Comparison of ENCODE assay signal across 23 cellular contexts in genomic region chr6:9039258-9039657, GRCh38.
A peak's percentile ranks its signal among the peaks of the same experiment; 100 is the strongest.
DNase-seq lines count a peak whose midpoint lies in the region; ATAC-seq and TF ChIP-seq lines count a peak whose summit lies in the region.
"Had no signal": no experiment of that assay in that cellular context is flagged by ENCODE, and none has a peak within 500 bp of the region (broad histone marks: within the 10 kb centered on the region; RNA-seq: fewer than 3 reads in every experiment).

No MANE protein-coding gene starts in this region.

- H3K9me3 ChIP-seq in mammary epithelial cell (replicated peaks; ENCODE audit: insufficient read depth, low read length) = no peaks in the 10 kb centered on the region
- H3K9me3 ChIP-seq in neural progenitor cell (ENCODE audit: low read depth) = no peaks in the 10 kb centered on the region
- no peaks in the 10 kb centered on the region for H3K9me3 ChIP-seq in naive thymus-derived CD4-positive, alpha-beta T cell (ENCODE audit: control insufficient read depth in 2 of 3, low read length in 3 of 3)
- no peaks in the 10 kb centered on the region for H3K9me3 ChIP-seq in HAP-1
- H3K9me3 ChIP-seq: ascending aorta, psoas muscle had no signal

- H3K9ac ChIP-seq in mammary epithelial cell (ENCODE audit: insufficient read depth, low read length) (no peak overlapping the region), neural progenitor cell (no peak overlapping the region)

- no peak for TF ChIP-seq CTCF in MCF 10A (IDR thresholded peaks at IDR 0.05; ENCODE audit: unreplicated experiment)
- peak in 1 of 2 donors; percentile 16 for TF ChIP-seq CTCF in mammary epithelial cell (conservative IDR thresholded peaks at IDR 0.05 in 1 of 2, IDR thresholded peaks at IDR 0.05 in 1 of 2; ENCODE audit: extremely low read depth in 1 of 2, insufficient read depth in 1 of 2, low read depth in 1 of 2, low read length in 2 of 2)
- no peak for TF ChIP-seq CTCF in WTC11 (IDR thresholded peaks at IDR 0.05)
- TF ChIP-seq CTCF in neural progenitor cell (IDR thresholded peaks at IDR 0.05) = no peak

- H4K20me1 ChIP-seq in mammary epithelial cell (ENCODE audit: insufficient read depth, low read length) (no peaks in the 10 kb centered on the region), neural progenitor cell (ENCODE audit: low read depth) (no peaks in the 10 kb centered on the region)

- H3K27ac ChIP-seq in mammary epithelial cell (ENCODE audit: insufficient read depth, low read depth, low read length) = no peak overlapping the region
- no peak overlapping the region for H3K27ac ChIP-seq in neural progenitor cell
- H3K27ac ChIP-seq in naive thymus-derived CD4-positive, alpha-beta T cell (ENCODE audit: low read depth, low read length) = no peak overlapping the region
- H3K27ac ChIP-seq: ascending aorta, dorsolateral prefrontal cortex, heart right ventricle, psoas muscle, tibial artery had no signal

- H3K4me1 Mint-ChIP-seq in MCF 10A (ENCODE audit: insufficient read depth, unreplicated experiment) = no peaks in the 10 kb centered on the region
- H3K4me1 Mint-ChIP-seq in WTC11 = peaks cover 15% of the 10 kb centered on the region
- H3K4me1 Mint-ChIP-seq in neural progenitor cell = no peaks in the 10 kb centered on the region
- H3K4me1 Mint-ChIP-seq in naive thymus-derived CD4-positive, alpha-beta T cell = no peaks in the 10 kb centered on the region
- H3K4me1 Mint-ChIP-seq: activated naive CD8-positive, alpha-beta T cell treated with anti-CD3 and anti-CD28 coated beads for 36 hours; central memory CD8-positive, alpha-beta T cell; memory B cell; stimulated activated naive CD8-positive, alpha-beta T cell treated with anti-CD3 and anti-CD28 coated beads, Interleukin-15, amount 100 ng/mL, for 72 hours had no signal

- dilution Hi-C loops in mammary epithelial cell (cut with HindIII; ENCODE audit: low sequenced_read_pairs) = no loop called here

- H3K79me2 ChIP-seq in mammary epithelial cell (ENCODE audit: insufficient read depth, low read length) (no peaks in the 10 kb centered on the region), neural progenitor cell (ENCODE audit: low read depth) (no peaks in the 10 kb centered on the region)

- CTCF ChIA-PET in MCF 10A (lab: Yijun Ruan, JAX) (no interaction called here), mammary epithelial cell (lab: Charles Lee; ENCODE audit: low non-redundant PET) (interaction anchor here (0.6 kb wide), 1 partner anchor 104 kb away, joined by 3 read pairs; no protein-coding TSS in a partner anchor), WTC11 (lab: Charles Lee) (interaction anchor here (1.1 kb wide), 1 partner anchor 17 kb away, joined by 4 read pairs; no protein-coding TSS in a partner anchor)
- CTCF ChIA-PET in naive thymus-derived CD4-positive, alpha-beta T cell (lab: Charles Lee) = no interaction called here

- H2AFZ ChIP-seq in mammary epithelial cell (ENCODE audit: low read depth, low read length) (no peak overlapping the region), neural progenitor cell (replicated peaks) (peak overlapping the region; percentile 6)

- H3K27ac Mint-ChIP-seq in MCF 10A (ENCODE audit: low read depth, unreplicated experiment) = no peak overlapping the region
- H3K27ac Mint-ChIP-seq in WTC11 = no peak overlapping the region
- H3K27ac Mint-ChIP-seq in neural progenitor cell = no peak overlapping the region
- no peak overlapping the region for H3K27ac Mint-ChIP-seq in naive thymus-derived CD4-positive, alpha-beta T cell
- H3K27ac Mint-ChIP-seq: activated CD4-positive, alpha-beta memory T cell treated with anti-CD3 and anti-CD28 coated beads for 36 hours; activated naive CD8-positive, alpha-beta T cell treated with anti-CD3 and anti-CD28 coated beads for 36 hours; memory B cell; stimulated activated naive CD8-positive, alpha-beta T cell treated with anti-CD3 and anti-CD28 coated beads, Interleukin-15, amount 100 ng/mL, for 72 hours; T-helper 2 cell treated with Interferon-gamma antibody and Interleukin-4, amounts not matched to agents 5 μg/mL and 100 μg/mL, for 36 hours had no signal

- BruUV-seq in MCF 10A (replicated peaks; lab: Mats Ljungman, UMichigan) (no TSS peak), mammary epithelial cell (replicated peaks; lab: Mats Ljungman, UMichigan) (no TSS peak)

- H3K36me3 ChIP-seq in mammary epithelial cell (ENCODE audit: insufficient read depth, low read length) (no peaks in the 10 kb centered on the region), neural progenitor cell (no peaks in the 10 kb centered on the region), HAP-1 (replicated peaks) (no peaks in the 10 kb centered on the region)
- H3K36me3 ChIP-seq in naive thymus-derived CD4-positive, alpha-beta T cell (ENCODE audit: control insufficient read depth in 2 of 3, insufficient read depth in 3 of 3, low read length in 3 of 3) = no peaks in the 10 kb centered on the region
- H3K36me3 ChIP-seq: ascending aorta, heart right ventricle, tibial artery had no signal

- in situ Hi-C loops in mammary epithelial cell (cut with MboI; ENCODE audit: low sequenced_read_pairs in 2 of 2) = no loop called here
- in situ Hi-C loops in HAP-1 (cut with MboI; ENCODE audit: low sequenced_read_pairs) = no loop called here

- POLR2A ChIA-PET in MCF 10A (lab: Yijun Ruan, JAX) (no interaction called here), WTC11 (lab: Charles Lee) (no interaction called here)
- POLR2A ChIA-PET in naive thymus-derived CD4-positive, alpha-beta T cell (lab: Charles Lee) = no interaction called here

- DNase-seq in MCF 10A (ENCODE audit: unreplicated experiment) (peak; percentile 13), mammary epithelial cell (no peak), NCI-H69 (lab: John Stamatoyannopoulos, UW) (peak; percentile 40), WTC11 (ENCODE audit: low spot score) (no peak), neural progenitor cell (ENCODE audit: low spot score) (no peak), HAP-1 (ENCODE audit: low spot score in 2 of 2) (no peak)
- no peak for DNase-seq in naive thymus-derived CD4-positive, alpha-beta T cell
- DNase-seq: activated CD4-positive, alpha-beta memory T cell treated with anti-CD3 and anti-CD28 coated beads for 36 hours; activated CD4-positive, CD25-positive, alpha-beta regulatory T cell; activated effector memory CD4-positive, alpha-beta T cell treated with Interleukin-2 at 50 U/mL for 16 hours; activated naive CD8-positive, alpha-beta T cell treated with anti-CD3 and anti-CD28 coated beads for 36 hours; dorsolateral prefrontal cortex; heart right ventricle; left colon; NCI-H1930; psoas muscle; stimulated activated naive CD8-positive, alpha-beta T cell treated with anti-CD3 and anti-CD28 coated beads, Interleukin-15, amount 100 ng/mL, for 72 hours; tibial artery had no signal

- H3K9me3 Mint-ChIP-seq in MCF 10A (ENCODE audit: unreplicated experiment) = peaks cover 14% of the 10 kb centered on the region
- H3K9me3 Mint-ChIP-seq in WTC11 = peaks cover 34% of the 10 kb centered on the region
- peaks cover 12% of the 10 kb centered on the region for H3K9me3 Mint-ChIP-seq in neural progenitor cell
- peaks cover 0 to 17% (median 9%) of the 10 kb centered on the region in 11 donors for H3K9me3 Mint-ChIP-seq in naive thymus-derived CD4-positive, alpha-beta T cell

- no peak overlapping the region for H3K4me3 ChIP-seq in mammary epithelial cell (replicated peaks in 1 of 3; ENCODE audit: insufficient read depth in 1 of 3, low read depth in 2 of 3, low read length in 3 of 3)
- no peak overlapping the region for H3K4me3 ChIP-seq in neural progenitor cell
- H3K4me3 ChIP-seq in naive thymus-derived CD4-positive, alpha-beta T cell (ENCODE audit: low read length) = no peak overlapping the region
- no peak overlapping the region for H3K4me3 ChIP-seq in HAP-1
- H3K4me3 ChIP-seq: ascending aorta, dorsolateral prefrontal cortex, heart right ventricle, psoas muscle, tibial artery had no signal

- ATAC-seq in WTC11 = peak; percentile 28; the same call in 1 of the 2 replicates
- no peak for ATAC-seq in naive thymus-derived CD4-positive, alpha-beta T cell
- ATAC-seq in GM21526 (IDR thresholded peaks at IDR 0.05; ENCODE audit: low FRiP score, unreplicated experiment) = no peak
- ATAC-seq: heart right ventricle; left colon; psoas muscle; stimulated activated naive CD8-positive, alpha-beta T cell treated with anti-CD3 and anti-CD28 coated beads, Interleukin-15, amount 100 ng/mL, for 72 hours had no signal

- H3K27me3 Mint-ChIP-seq in MCF 10A (ENCODE audit: insufficient read depth, unreplicated experiment) (no peaks in the 10 kb centered on the region), WTC11 (ENCODE audit: low read depth) (no peaks in the 10 kb centered on the region), neural progenitor cell (ENCODE audit: insufficient read depth, low read depth) (peaks cover 7% of the 10 kb centered on the region)
- H3K27me3 Mint-ChIP-seq in naive thymus-derived CD4-positive, alpha-beta T cell = peaks cover 0 to 10% (median 4%) of the 10 kb centered on the region in 5 donors
- H3K27me3 Mint-ChIP-seq: activated CD4-positive, alpha-beta memory T cell treated with anti-CD3 and anti-CD28 coated beads for 36 hours; central memory CD8-positive, alpha-beta T cell; memory B cell; stimulated activated naive CD8-positive, alpha-beta T cell treated with anti-CD3 and anti-CD28 coated beads, Interleukin-15, amount 100 ng/mL, for 72 hours had no signal

- intact Hi-C loops in MCF 10A (cut with micrococcal nuclease) (no loop called here), mammary epithelial cell (cut with micrococcal nuclease) (no loop called here)
- intact Hi-C loops in naive thymus-derived CD4-positive, alpha-beta T cell (cut with micrococcal nuclease) = no loop called here

- no peaks in the 10 kb centered on the region for H3F3A ChIP-seq in neural progenitor cell (ENCODE audit: low read depth)

- 92% methylated on average over 5 of the region's 6 CpGs for WGBS in mammary epithelial cell (ENCODE audit: low coverage, missing lambda C conversion rate)

- H3K4me3 Mint-ChIP-seq in MCF 10A (ENCODE audit: unreplicated experiment) = no peak overlapping the region
- H3K4me3 Mint-ChIP-seq in WTC11 = no peak overlapping the region
- no peak overlapping the region for H3K4me3 Mint-ChIP-seq in neural progenitor cell
- H3K4me3 Mint-ChIP-seq in naive thymus-derived CD4-positive, alpha-beta T cell = no peak overlapping the region
- H3K4me3 Mint-ChIP-seq: activated CD4-positive, alpha-beta memory T cell treated with anti-CD3 and anti-CD28 coated beads for 36 hours; activated naive CD8-positive, alpha-beta T cell treated with anti-CD3 and anti-CD28 coated beads for 36 hours; central memory CD8-positive, alpha-beta T cell; memory B cell; stimulated activated naive CD8-positive, alpha-beta T cell treated with anti-CD3 and anti-CD28 coated beads, Interleukin-15, amount 100 ng/mL, for 72 hours; T-helper 2 cell treated with Interferon-gamma antibody and Interleukin-4, amounts not matched to agents 5 μg/mL and 100 μg/mL, for 36 hours had no signal

- H3K4me1 ChIP-seq in mammary epithelial cell (ENCODE audit: insufficient read depth, low read length) (no peaks in the 10 kb centered on the region), neural progenitor cell (no peaks in the 10 kb centered on the region), HAP-1 (no peaks in the 10 kb centered on the region)
- H3K4me1 ChIP-seq in naive thymus-derived CD4-positive, alpha-beta T cell (ENCODE audit: control insufficient read depth in 2 of 2, insufficient read depth in 2 of 2, low read length in 2 of 2) = no peaks in the 10 kb centered on the region
- H3K4me1 ChIP-seq: ascending aorta, heart right ventricle, psoas muscle, tibial artery had no signal

- no peak overlapping the region for H3K4me2 ChIP-seq in mammary epithelial cell (ENCODE audit: insufficient read depth, low read depth, low read length)
- H3K4me2 ChIP-seq in neural progenitor cell = no peak overlapping the region

- peaks cover 5% of the 10 kb centered on the region for H3K36me3 Mint-ChIP-seq in MCF 10A (ENCODE audit: insufficient read depth, unreplicated experiment)
- peaks cover 8% of the 10 kb centered on the region; the same call in 1 of the 2 replicates for H3K36me3 Mint-ChIP-seq in WTC11
- H3K36me3 Mint-ChIP-seq in neural progenitor cell = no peaks in the 10 kb centered on the region
- H3K36me3 Mint-ChIP-seq in naive thymus-derived CD4-positive, alpha-beta T cell = no peaks in the 10 kb centered on the region
- H3K36me3 Mint-ChIP-seq: activated CD4-positive, alpha-beta memory T cell treated with anti-CD3 and anti-CD28 coated beads for 36 hours; activated naive CD8-positive, alpha-beta T cell treated with anti-CD3 and anti-CD28 coated beads for 36 hours; memory B cell had no signal

- no peaks in the 10 kb centered on the region for H3K27me3 ChIP-seq in mammary epithelial cell (ENCODE audit: insufficient read depth, low read length)
- no peaks in the 10 kb centered on the region for H3K27me3 ChIP-seq in neural progenitor cell
- H3K27me3 ChIP-seq in naive thymus-derived CD4-positive, alpha-beta T cell (ENCODE audit: control insufficient read depth in 2 of 2, insufficient read depth in 2 of 2, low read length in 2 of 2) = no peaks in the 10 kb centered on the region
- H3K27me3 ChIP-seq in HAP-1 (ENCODE audit: low read depth) = no peaks in the 10 kb centered on the region
- H3K27me3 ChIP-seq: ascending aorta, heart right ventricle, tibial artery had no signal

Comparison
In these comparisons a context has a peak if more than half of its experiments do, and no peak if none do; other contexts are left out.
1. DNase-seq: peak in MCF 10A (single experiment) and NCI-H69 (single experiment); none in mammary epithelial cell (single experiment), WTC11 (single experiment), neural progenitor cell (single experiment), naive thymus-derived CD4-positive, alpha-beta T cell (0 of 9) and HAP-1 (0 of 2).
2. CTCF ChIA-PET loops: an anchor here in mammary epithelial cell (0.6 kb wide) and WTC11 (1.1 kb wide); none called in MCF 10A and naive thymus-derived CD4-positive, alpha-beta T cell.